ENCODE assay signal across 9 cellular contexts in genomic region chr1:26408604-26409003, GRCh38. TPM values are rescaled to one million over a fixed set of nuclear protein-coding genes. Genes with fewer than 3 reads are reported as not detected.
DNase-seq lines count a peak whose midpoint lies in the region; ATAC-seq and TF ChIP-seq lines count a peak whose summit lies in the region.
"Had no signal": no experiment of that assay in that cellular context is flagged by ENCODE, and none has a peak within 500 bp of the region (broad histone marks: within the 10 kb centered on the region; RNA-seq: fewer than 3 reads in every experiment).

No MANE protein-coding gene starts in this region.

- H3K9me3 ChIP-seq in Peyer's patch (no peaks in the 10 kb centered on the region), thyroid gland (no peaks in the 10 kb centered on the region)

- peaks cover 55% of the 10 kb centered on the region for H3K27me3 Mint-ChIP-seq in activated T-helper 2 cell treated with anti-CD3 and anti-CD28 coated beads, Interferon-gamma antibody, Interleukin-2, Interleukin-4, amounts not matched to agents 10 μg/mL and 5 μg/mL and 100 μg/mL, durations not matched to agents 14 hours and 24 hours and 36 hours (ENCODE audit: low read depth)

- peak; percentile 75 for ATAC-seq in omental fat pad (ENCODE audit: low FRiP score)

- H3K9me3 Mint-ChIP-seq in activated T-helper 2 cell treated with anti-CD3 and anti-CD28 coated beads, Interferon-gamma antibody, Interleukin-2, Interleukin-4, amounts not matched to agents 10 μg/mL and 5 μg/mL and 100 μg/mL, durations not matched to agents 14 hours and 24 hours and 36 hours, result no peaks in the 10 kb centered on the region

- no peaks in the 10 kb centered on the region for H3K36me3 Mint-ChIP-seq in activated T-helper 2 cell treated with anti-CD3 and anti-CD28 coated beads, Interferon-gamma antibody, Interleukin-2, Interleukin-4, amounts not matched to agents 10 μg/mL and 5 μg/mL and 100 μg/mL, durations not matched to agents 14 hours and 24 hours and 36 hours (ENCODE audit: low read depth)

- peaks cover 2% of the 10 kb centered on the region; the same call in 1 of the 2 replicates for H3K27me3 ChIP-seq in GM06990 (replicated peaks; ENCODE audit: control insufficient read depth, insufficient read depth, low read length)
- peaks cover 0 to 42% of the 10 kb centered on the region in 2 donors for H3K27me3 ChIP-seq in Peyer's patch
- peaks cover 16% of the 10 kb centered on the region for H3K27me3 ChIP-seq in thyroid gland

- peak; percentile 30 for DNase-seq in GM06990 (ENCODE audit: extremely low read depth, insufficient read length)
- DNase-seq in Peyer's patch, result peak; percentile 46 to 84 (median 66)
- peak; percentile 70 for DNase-seq in activated T-helper 2 cell treated with anti-CD3 and anti-CD28 coated beads, Interferon-gamma antibody, Interleukin-2, Interleukin-4, amounts not matched to agents 10 μg/mL and 5 μg/mL and 100 μg/mL, durations not matched to agents 14 hours and 24 hours and 36 hours (ENCODE audit: low spot score)
- DNase-seq in germinal center (ENCODE audit: low spot score), result peak; percentile 59
- peak; percentile 64 for DNase-seq in omental fat pad (ENCODE audit: low spot score)
- DNase-seq in thyroid gland, result peak; percentile 73 to 81
- DNase-seq in NCI-H2107 treated with DMSO at 0.1 percent for 48 hours (lab: John Stamatoyannopoulos, UW; ENCODE audit: unreplicated experiment), result no peak
- DNase-seq in NCI-H187 (lab: John Stamatoyannopoulos, UW), result no peak

- TF ChIP-seq POLR2A in Peyer's patch (IDR thresholded peaks at IDR 0.05), result no peak
- TF ChIP-seq POLR2A in thyroid gland (IDR thresholded peaks at IDR 0.05), result no peak

- H3K4me1 Mint-ChIP-seq in activated T-helper 2 cell treated with anti-CD3 and anti-CD28 coated beads, Interferon-gamma antibody, Interleukin-2, Interleukin-4, amounts not matched to agents 10 μg/mL and 5 μg/mL and 100 μg/mL, durations not matched to agents 14 hours and 24 hours and 36 hours (ENCODE audit: low read depth), result peaks cover 15% of the 10 kb centered on the region

- intact Hi-C loops in activated T-helper 2 cell treated with anti-CD3 and anti-CD28 coated beads, Interferon-gamma antibody, Interleukin-2, Interleukin-4, amounts not matched to agents 10 μg/mL and 5 μg/mL and 100 μg/mL, durations not matched to agents 14 hours and 24 hours and 36 hours (cut with micrococcal nuclease), result loop anchor here (10.0 kb wide), 1 partner anchor 364 kb away; the partner anchor contains the start of gene SLC30A2
- intact Hi-C loops in thyroid gland (cut with DNase I), result no loop called here

- WGBS in thyroid gland, 2 donors, result 1 to 3% methylated on average over 12 of the region's 12 CpGs

- H3K27ac Mint-ChIP-seq in activated T-helper 2 cell treated with anti-CD3 and anti-CD28 coated beads, Interferon-gamma antibody, Interleukin-2, Interleukin-4, amounts not matched to agents 10 μg/mL and 5 μg/mL and 100 μg/mL, durations not matched to agents 14 hours and 24 hours and 36 hours, result no peak overlapping the region

- no peak for TF ChIP-seq CTCF in GM06990 (IDR thresholded peaks at IDR 0.05; ENCODE audit: insufficient read depth, low read length, poor library complexity, severe bottlenecking)
- TF ChIP-seq CTCF in Peyer's patch (IDR thresholded peaks at IDR 0.05), result no peak
- TF ChIP-seq CTCF in omental fat pad (IDR thresholded peaks at IDR 0.05), result no peak
- no peak for TF ChIP-seq CTCF in thyroid gland (IDR thresholded peaks at IDR 0.05)

- no peak overlapping the region for H3K4me3 Mint-ChIP-seq in activated T-helper 2 cell treated with anti-CD3 and anti-CD28 coated beads, Interferon-gamma antibody, Interleukin-2, Interleukin-4, amounts not matched to agents 10 μg/mL and 5 μg/mL and 100 μg/mL, durations not matched to agents 14 hours and 24 hours and 36 hours (ENCODE audit: low read depth)

- H3K4me1 ChIP-seq in Peyer's patch (no peaks in the 10 kb centered on the region), thyroid gland (no peaks in the 10 kb centered on the region)

- H3K36me3 ChIP-seq in GM06990 (ENCODE audit: control insufficient read depth, insufficient read depth, low read length) (no peaks in the 10 kb centered on the region), Peyer's patch (no peaks in the 10 kb centered on the region), thyroid gland (no peaks in the 10 kb centered on the region)

- H3K4me3 ChIP-seq in GM06990 (replicated peaks; ENCODE audit: low read depth, low read length) (no peak overlapping the region), Peyer's patch (no peak overlapping the region), thyroid gland (replicated peaks in 1 of 3) (no peak overlapping the region)

- H3K27ac ChIP-seq in Peyer's patch (no peak overlapping the region), thyroid gland (no peak overlapping the region)
- H3K27ac ChIP-seq: KMS-11 had no signal

RNA-seq across cellular contexts. Expression of gene LIN28A, which starts 2.0 kb away (rescaled TPM):
- not detected for total RNA-seq in Peyer's patch
- not detected in 2 replicates for total RNA-seq in activated T-helper 2 cell treated with anti-CD3 and anti-CD28 coated beads, Interferon-gamma antibody, Interleukin-2, Interleukin-4, amounts not matched to agents 10 μg/mL and 5 μg/mL and 100 μg/mL, durations not matched to agents 14 hours and 24 hours and 36 hours
- total RNA-seq in omental fat pad, result not detected
- not detected for total RNA-seq in thyroid gland

RNA-seq across cellular contexts. Expression of gene DHDDS, which starts 23.5 kb away (rescaled TPM):
- 10 to 100 TPM; 54.5 to 76.6 (median 62.1) TPM for total RNA-seq in Peyer's patch
- 56.2 and 57.3 TPM in 2 replicates for total RNA-seq in activated T-helper 2 cell treated with anti-CD3 and anti-CD28 coated beads, Interferon-gamma antibody, Interleukin-2, Interleukin-4, amounts not matched to agents 10 μg/mL and 5 μg/mL and 100 μg/mL, durations not matched to agents 14 hours and 24 hours and 36 hours
- 100 to 1,000 TPM in 1 of 4 donors, 10 to 100 TPM in 3; 44.9 to 117 (median 82.8) TPM for total RNA-seq in omental fat pad
- total RNA-seq in thyroid gland, result 10 to 100 TPM; 36.5 to 66.7 (median 52.0) TPM

RNA-seq across cellular contexts. Expression of gene ZNF683, which starts 36.1 kb away (rescaled TPM):
- total RNA-seq in Peyer's patch, result not detected
- not detected in 2 replicates for total RNA-seq in activated T-helper 2 cell treated with anti-CD3 and anti-CD28 coated beads, Interferon-gamma antibody, Interleukin-2, Interleukin-4, amounts not matched to agents 10 μg/mL and 5 μg/mL and 100 μg/mL, durations not matched to agents 14 hours and 24 hours and 36 hours
- not detected for total RNA-seq in omental fat pad
- under 1 TPM in 1 of 4 donors, not detected in 3; 0.59 TPM for total RNA-seq in thyroid gland

RNA-seq across cellular contexts. Expression of gene CRYBG2, which starts 54.7 kb away (rescaled TPM):
- total RNA-seq in Peyer's patch (10 to 100 TPM in 3 of 4 donors, not detected in 1; 42.0 to 51.9 (median 51.8) TPM), omental fat pad (not detected), thyroid gland (not detected)
- total RNA-seq in activated T-helper 2 cell treated with anti-CD3 and anti-CD28 coated beads, Interferon-gamma antibody, Interleukin-2, Interleukin-4, amounts not matched to agents 10 μg/mL and 5 μg/mL and 100 μg/mL, durations not matched to agents 14 hours and 24 hours and 36 hours, result 0.32 and 0.98 TPM in 2 replicates

Comparison
In these comparisons a context has a peak if more than half of its experiments do, and no peak if none do; other contexts are left out.
1. DNase-seq: peak in GM06990 (single experiment), Peyer's patch (3 of 3), activated T-helper 2 cell treated with anti-CD3 and anti-CD28 coated beads, Interferon-gamma antibody, Interleukin-2, Interleukin-4, amounts not matched to agents 10 μg/mL and 5 μg/mL and 100 μg/mL, durations not matched to agents 14 hours and 24 hours and 36 hours (single experiment), germinal center (single experiment), omental fat pad (single experiment) and thyroid gland (2 of 2); none in NCI-H2107 treated with DMSO at 0.1 percent for 48 hours (single experiment) and NCI-H187 (0 of 2).